ENCODE assay signal across 2 cellular contexts in genomic region chr5:100762163-100762562, GRCh38.
TF ChIP-seq lines count a peak whose summit lies in the region.

No MANE protein-coding gene starts in this region.

TF ChIP-seq in SK-N-SH, 30 proteins besides CTCF, POLR2A, EP300 and RAD21 (continued from another document):
- no peak for TF ChIP-seq GATA2 (CRISPR knock-in tag; IDR thresholded peaks at IDR 0.05)
- TF ChIP-seq ZBTB33 (IDR thresholded peaks at IDR 0.05; ENCODE audit: borderline replicate concordance, low read depth) = no peak
- TF ChIP-seq GABPA (IDR thresholded peaks at IDR 0.05; ENCODE audit: low read depth) = no peak
- no peak for TF ChIP-seq YY1 (IDR thresholded peaks at IDR 0.05; ENCODE audit: low read depth)

TF ChIP-seq in endothelial cell of umbilical vein, 7 proteins besides CTCF, POLR2A, EP300 and RAD21 (continued from another document):
- no peak for TF ChIP-seq JUN (IDR thresholded peaks at IDR 0.05; ENCODE audit: borderline replicate concordance, insufficient read depth, insufficient read length, low read depth)
TF ChIP-seq in endothelial cell of umbilical vein: peak in this region for 0.
